ENCODE assay signal across 1 cellular context in genomic region chr19:21808400-21809000, GRCh38.
TF ChIP-seq lines count a peak whose summit lies in the region.

No MANE protein-coding gene starts in this region.

TF ChIP-seq in GM12878, 131 proteins besides CTCF, POLR2A, EP300 and RAD21:
- TF ChIP-seq ZNF274 (IDR thresholded peaks at IDR 0.05; ENCODE audit: insufficient read depth, insufficient read length), result peak; percentile 7
